In genomic region chr1:90851711-90852050, GRCh38 we compare ENCODE assay signal across 8 cellular contexts.
DNase-seq lines count a peak whose midpoint lies in the region; ATAC-seq, FAIRE-seq and TF ChIP-seq lines count a peak whose summit lies in the region.

No MANE protein-coding gene starts in this region.

- H3K18ac ChIP-seq in H1 (ENCODE audit: extremely low read depth, low read length) = no peak overlapping the region

- H3K4me2 ChIP-seq in H1 (ENCODE audit: insufficient read depth in 1 of 2, low read depth in 2 of 2, low read length in 2 of 2) = peak overlapping the region; percentile 76 to 98

- H3K9me3 ChIP-seq in H1 (ENCODE audit: insufficient read depth in 2 of 2, low read depth in 1 of 2, low read length in 1 of 2) = no peaks in the 10 kb centered on the region
- no peaks in the 10 kb centered on the region for H3K9me3 ChIP-seq in thyroid gland

- H3K27me3 ChIP-seq in H1 (replicated peaks in 1 of 4; ENCODE audit: control insufficient read depth in 3 of 4, extremely low read depth in 1 of 4, insufficient read depth in 3 of 4, low read length in 3 of 4) (peaks cover 17 to 33% (median 23%) of the 10 kb centered on the region in 4 experiments), thyroid gland (no peaks in the 10 kb centered on the region)

- H2BK120ac ChIP-seq in H1 (replicated peaks; ENCODE audit: low read depth, low read length) = no peak overlapping the region

- H4K91ac ChIP-seq in H1 (replicated peaks; ENCODE audit: insufficient read length, low read length) = no peak overlapping the region

- H3K79me1 ChIP-seq in H1 (ENCODE audit: low read depth, low read length) = no peaks in the 10 kb centered on the region

- H3K14ac ChIP-seq in H1 (ENCODE audit: insufficient read length) = no peak overlapping the region

- no peak overlapping the region for H2BK20ac ChIP-seq in H1 (ENCODE audit: low read length)

- H3K4me3 ChIP-seq in H1 (ENCODE audit: extremely low read depth in 1 of 4, insufficient read depth in 2 of 4, low read depth in 3 of 4, low read length in 4 of 4) (peak overlapping the region; percentile 30 to 74 (median 50)), thyroid gland (replicated peaks in 1 of 3) (peak overlapping the region in 1 of 3 donors; percentile 69)

- intact Hi-C loops in thyroid gland (cut with DNase I) = no loop called here

- no peak overlapping the region for H2BK15ac ChIP-seq in H1 (ENCODE audit: low read length)

- peaks cover 25% of the 10 kb centered on the region for H3K27me3 Mint-ChIP-seq in osteocyte (ENCODE audit: unreplicated experiment)

- no peaks in the 10 kb centered on the region for H3K79me2 ChIP-seq in H1 (ENCODE audit: control insufficient read depth in 1 of 2, insufficient read depth in 2 of 2, low read length in 2 of 2)

- H3K9me3 Mint-ChIP-seq in osteocyte (ENCODE audit: unreplicated experiment) = no peaks in the 10 kb centered on the region

- no peak for TF ChIP-seq EP300 in H1 (IDR thresholded peaks at IDR 0.05; ENCODE audit: borderline replicate concordance in 1 of 2, low read depth in 2 of 2, low read length in 2 of 2)

- H3K4me1 Mint-ChIP-seq in osteocyte (ENCODE audit: unreplicated experiment) = peaks cover 5% of the 10 kb centered on the region

- peaks cover 0 to 5% (median 2%) of the 10 kb centered on the region in 4 experiments; a peak in 3 of 7 replicates for H3K4me1 ChIP-seq in H1 (replicated peaks in 1 of 4; ENCODE audit: control insufficient read depth in 3 of 4, insufficient read depth in 4 of 4, low read length in 3 of 4)
- peaks cover 0 to 3% of the 10 kb centered on the region in 2 donors for H3K4me1 ChIP-seq in thyroid gland

- CTCF ChIA-PET in H1 (lab: Charles Lee; ENCODE audit: partially characterized antibody) = interaction anchor here (0.7 to 11.2 kb wide), 19 partner anchors 14 to 394 kb away, joined by 3 to 139 read pairs (median 4); no protein-coding TSS in a partner anchor

- in situ Hi-C loops in Caki2 (cut with HindIII; ENCODE audit: low pct_unique_long_range_greater_than_20kb, low sequenced_read_pairs) = no loop called here

- H2AFZ ChIP-seq in H1 (ENCODE audit: low read length) = peak overlapping the region; percentile 6; the same call in 1 of the 2 replicates

- no peak for ATAC-seq in GM19351 (IDR thresholded peaks at IDR 0.05; ENCODE audit: unreplicated experiment)

- H3K23me2 ChIP-seq in H1 (ENCODE audit: low read depth, low read length) = peaks cover 11% of the 10 kb centered on the region

- FAIRE-seq in H1 (lab: Jason Lieb, UNC) = no peak
- no peak for FAIRE-seq in RCC 7860 (lab: Jason Lieb, UNC)

- H3K9ac ChIP-seq in H1 (replicated peaks in 1 of 4; ENCODE audit: extremely low read depth in 1 of 4, low read depth in 3 of 4, low read length in 3 of 4) = no peak overlapping the region

- no peak for TF ChIP-seq RAD21 in H1 (IDR thresholded peaks at IDR 0.05 in 1 of 2, conservative IDR thresholded peaks at IDR 0.05 in 1 of 2; ENCODE audit: low read depth in 2 of 2, low read length in 2 of 2)

- no peak overlapping the region for H2BK12ac ChIP-seq in H1 (ENCODE audit: low read depth, low read length)

- H3K36me3 Mint-ChIP-seq in osteocyte (ENCODE audit: unreplicated experiment) = no peaks in the 10 kb centered on the region

- H2BK5ac ChIP-seq in H1 (ENCODE audit: low read depth, low read length) = no peak overlapping the region

- H3K56ac ChIP-seq in H1 (replicated peaks; ENCODE audit: insufficient read length, low read depth, low read length) = no peak overlapping the region

- DNase-seq in Caki2 (ENCODE audit: low read depth) (peak; percentile 2), H1 (ENCODE audit: low read depth in 1 of 2, low spot score in 2 of 2) (no peak), osteocyte (ENCODE audit: extremely low spot score, unreplicated experiment) (no peak), thyroid gland (no peak), RCC 7860 (ENCODE audit: low spot score) (no peak), NK-92 (lab: John Stamatoyannopoulos, UW; ENCODE audit: unreplicated experiment) (no peak)

- no peak overlapping the region for H4K8ac ChIP-seq in H1 (ENCODE audit: extremely low read depth, insufficient read depth, low read length)

- peak overlapping the region; percentile 78 for H3K4me3 Mint-ChIP-seq in osteocyte (ENCODE audit: unreplicated experiment)

- H3K27ac ChIP-seq in H1 (ENCODE audit: low read depth, low read length) (no peak overlapping the region), thyroid gland (no peak overlapping the region)

- POLR2A ChIA-PET in H1 (lab: Charles Lee; ENCODE audit: partially characterized antibody) = interaction anchor here (1.0 to 1.9 kb wide), 2 partner anchors 10 to 170 kb away, joined by 3 to 8 read pairs; partner anchors contain the start of gene ZNF644

- TF ChIP-seq POLR2A in H1 (IDR thresholded peaks at IDR 0.05; ENCODE audit: control extremely low read depth in 1 of 2, low read depth in 2 of 2, low read length in 2 of 2) (no peak), thyroid gland (IDR thresholded peaks at IDR 0.05) (no peak)

- WGBS in H1 (ENCODE audit: extremely low coverage in 1 of 2, insufficient coverage in 1 of 2, insufficient read length in 1 of 2, insufficient replicate concordance in 2 of 2, low coverage in 1 of 2, low lambda C conversion rate in 2 of 2, missing lambda C conversion rate in 1 of 2), 2 experiments = 4% methylated on average over 16 of the region's 21 CpGs; no CpG with 5 or more reads in 1 of the 2 experiments
- WGBS in thyroid gland, 2 donors = 2 to 6% methylated on average over 15 to 17 of the region's 21 CpGs

- H2AK5ac ChIP-seq in H1 (ENCODE audit: low read depth, low read length) = no peak overlapping the region

- no peak overlapping the region for H3K27ac Mint-ChIP-seq in osteocyte (ENCODE audit: unreplicated experiment)

- H4K5ac ChIP-seq in H1 (ENCODE audit: insufficient read length, low read depth, low read length) = no peak overlapping the region

- H3K4ac ChIP-seq in H1 (replicated peaks; ENCODE audit: insufficient read length, low read depth, low read length) = no peak overlapping the region

- TF ChIP-seq CTCF in LNCAP (IDR thresholded peaks at IDR 0.05) (0 out of 2 replicates have a peak, but pooled peaks have one; percentile 1), H1 (IDR thresholded peaks at IDR 0.05; ENCODE audit: control extremely low read depth in 1 of 3, insufficient read depth in 1 of 3, low read depth in 1 of 3, low read length in 3 of 3) (no peak), osteocyte (IDR thresholded peaks at IDR 0.05) (no peak), thyroid gland (IDR thresholded peaks at IDR 0.05) (no peak)

- H3K36me3 ChIP-seq in H1 (ENCODE audit: control insufficient read depth in 2 of 4, insufficient read depth in 4 of 4, low read length in 3 of 4) (no peaks in the 10 kb centered on the region), thyroid gland (no peaks in the 10 kb centered on the region)

- no peak overlapping the region for H3K23ac ChIP-seq in H1 (ENCODE audit: insufficient read length)

- peaks cover 0 to 5% of the 10 kb centered on the region in 2 experiments for H4K20me1 ChIP-seq in H1 (replicated peaks in 1 of 2; ENCODE audit: control insufficient read depth in 1 of 2, insufficient read depth in 2 of 2, low read length in 2 of 2)

TF ChIP-seq in H1, 55 proteins besides CTCF, POLR2A, EP300 and RAD21:
- TF ChIP-seq SUZ12 (IDR thresholded peaks at IDR 0.05; ENCODE audit: low read length) = no peak
- TF ChIP-seq POU5F1 (IDR thresholded peaks at IDR 0.05; ENCODE audit: low read depth, low read length) = no peak
- TF ChIP-seq ASH2L (IDR thresholded peaks at IDR 0.05; ENCODE audit: low read length) = peak; percentile 15
- TF ChIP-seq SIX5 (IDR thresholded peaks at IDR 0.05; ENCODE audit: low read depth, low read length) = no peak
